In genomic region chr1:7915826-7916225, GRCh38 we compare ENCODE assay signal across 15 cellular contexts. TPM values are rescaled to one million over a fixed set of nuclear protein-coding genes. Genes with fewer than 3 reads are reported as not detected.
DNase-seq lines count a peak whose midpoint lies in the region; ATAC-seq and TF ChIP-seq lines count a peak whose summit lies in the region.
"Had no signal": no experiment of that assay in that cellular context is flagged by ENCODE, and none has a peak within 500 bp of the region (broad histone marks: within the 10 kb centered on the region; RNA-seq: fewer than 3 reads in every experiment).

No MANE protein-coding gene starts in this region.

- H3K27ac Mint-ChIP-seq in CD4-positive, alpha-beta T cell = no peak overlapping the region
- no peak overlapping the region for H3K27ac Mint-ChIP-seq in chondrocyte (ENCODE audit: unreplicated experiment)
- H3K27ac Mint-ChIP-seq: activated B cell treated with CpG ODN at 0.5 μM for 24 hours; stimulated activated naive B cell treated with anti-CD40 and anti-IgM and Interleukin-4, amounts not matched to agents 10 μg/mL and 1 μg/mL and 100 μg/mL, for 72 hours had no signal

- CTCF ChIA-PET in CD4-positive, alpha-beta T cell (lab: Charles Lee) = no interaction called here

- H3K36me3 Mint-ChIP-seq in CD4-positive, alpha-beta T cell (ENCODE audit: low read depth) = no peaks in the 10 kb centered on the region
- no peaks in the 10 kb centered on the region for H3K36me3 Mint-ChIP-seq in chondrocyte (ENCODE audit: low read depth)

- TF ChIP-seq CTCF in CD4-positive, alpha-beta T cell (IDR thresholded peaks at IDR 0.05) = no peak
- no peak for TF ChIP-seq CTCF in chondrocyte (IDR thresholded peaks at IDR 0.05)

- no peaks in the 10 kb centered on the region for H3K9me3 ChIP-seq in CD4-positive, alpha-beta T cell (ENCODE audit: control insufficient read depth, low read length)
- H3K9me3 ChIP-seq: uterus had no signal

- intact Hi-C loops in CD4-positive, alpha-beta T cell (cut with DNase I, micrococcal nuclease) = no loop called here

- ATAC-seq in CD4-positive, alpha-beta T cell (ENCODE audit: poor library complexity) = no peak
- ATAC-seq: left ventricle myocardium superior; stimulated activated naive B cell treated with anti-CD40 and anti-IgM and Interleukin-4, amounts not matched to agents 10 μg/mL and 1 μg/mL and 100 μg/mL, for 72 hours had no signal

- no peaks in the 10 kb centered on the region for H3K9me3 Mint-ChIP-seq in CD4-positive, alpha-beta T cell
- H3K9me3 Mint-ChIP-seq in chondrocyte (ENCODE audit: low read depth) = no peaks in the 10 kb centered on the region
- H3K9me3 Mint-ChIP-seq: activated B cell treated with CpG ODN at 0.5 μM for 24 hours; stimulated activated naive B cell treated with anti-CD40 and anti-IgM and Interleukin-4, amounts not matched to agents 10 μg/mL and 1 μg/mL and 100 μg/mL, for 72 hours had no signal

- DNase-seq in activated effector memory CD4-positive, alpha-beta T cell treated with anti-CD3 and anti-CD28 coated beads, Interleukin-2, amount 50 U/mL, for 16 hours = peak; percentile 73
- no peak for DNase-seq in activated effector memory CD4-positive, alpha-beta T cell treated with Interleukin-2 at 50 U/mL for 16 hours
- DNase-seq in activated T-cell treated with anti-CD3 and anti-CD28 coated beads for 1 hour (ENCODE audit: low read depth) (peak; percentile 20), chondrocyte (ENCODE audit: low spot score) (no peak), hepatic stellate cell (ENCODE audit: low spot score) (no peak)
- peak; percentile 14 for DNase-seq in effector CD8-positive, alpha-beta T cell (lab: John Stamatoyannopoulos, UW)
- DNase-seq in stimulated activated CD8-positive, alpha-beta memory T cell treated with anti-CD3 and anti-CD28 coated beads, Interleukin-4, amount 100 ng/mL, for 48 hours = peak; percentile 64
- no peak for DNase-seq in CD4-positive, alpha-beta T cell
- DNase-seq: activated B cell treated with CpG ODN at 0.5 μM for 24 hours; cerebellar nuclear complex; left ventricle myocardium superior; NCI-H1092; NCI-H2171 treated with DMSO at 0.1 percent for 48 hours; stimulated activated naive B cell treated with anti-CD40 and anti-IgM and Interleukin-4, amounts not matched to agents 10 μg/mL and 1 μg/mL and 100 μg/mL, for 72 hours; uterus had no signal

- POLR2A ChIA-PET in CD4-positive, alpha-beta T cell (lab: Charles Lee) = no interaction called here

- H3K4me3 Mint-ChIP-seq in CD4-positive, alpha-beta T cell = no peak overlapping the region
- H3K4me3 Mint-ChIP-seq in chondrocyte (ENCODE audit: unreplicated experiment) = no peak overlapping the region
- H3K4me3 Mint-ChIP-seq: activated B cell treated with CpG ODN at 0.5 μM for 24 hours; stimulated activated naive B cell treated with anti-CD40 and anti-IgM and Interleukin-4, amounts not matched to agents 10 μg/mL and 1 μg/mL and 100 μg/mL, for 72 hours had no signal

- H3K27me3 Mint-ChIP-seq in CD4-positive, alpha-beta T cell = no peaks in the 10 kb centered on the region
- H3K27me3 Mint-ChIP-seq in chondrocyte (ENCODE audit: low read depth) = peaks cover 19% of the 10 kb centered on the region

- peaks cover 9% of the 10 kb centered on the region for H3K4me1 Mint-ChIP-seq in CD4-positive, alpha-beta T cell (ENCODE audit: low read depth)
- peaks cover 6% of the 10 kb centered on the region for H3K4me1 Mint-ChIP-seq in chondrocyte (ENCODE audit: low read depth)

- H3K27me3 ChIP-seq in CD4-positive, alpha-beta T cell (ENCODE audit: control insufficient read depth, insufficient read depth, low read length) = no peaks in the 10 kb centered on the region
- H3K27me3 ChIP-seq: uterus had no signal

- H3K27ac ChIP-seq in CD4-positive, alpha-beta T cell (ENCODE audit: low read depth, low read length) = no peak overlapping the region
- H3K27ac ChIP-seq: uterus had no signal

RNA-seq across cellular contexts. Expression of gene TNFRSF9, which starts 24.8 kb away (rescaled TPM):
- total RNA-seq in CD4-positive, alpha-beta T cell = under 1 TPM; 0.52 to 0.84 TPM
- total RNA-seq in chondrocyte = 0.07 TPM in 1 of 3 replicates, not detected in the others
- total RNA-seq: left ventricle myocardium superior, uterus had no signal

RNA-seq across cellular contexts. Expression of gene PARK7, which starts 45.7 kb away (rescaled TPM):
- total RNA-seq in CD4-positive, alpha-beta T cell = 10 to 100 TPM; 57.7 to 62.4 TPM
- 250 to 288 TPM (median 254 TPM) in 3 replicates for total RNA-seq in chondrocyte

Comparison
In these comparisons a context has a peak if more than half of its experiments do, and no peak if none do; other contexts are left out.
1. DNase-seq: peak in activated effector memory CD4-positive, alpha-beta T cell treated with anti-CD3 and anti-CD28 coated beads, Interleukin-2, amount 50 U/mL, for 16 hours (single experiment), activated T-cell treated with anti-CD3 and anti-CD28 coated beads for 1 hour (single experiment), effector CD8-positive, alpha-beta T cell (single experiment) and stimulated activated CD8-positive, alpha-beta memory T cell treated with anti-CD3 and anti-CD28 coated beads, Interleukin-4, amount 100 ng/mL, for 48 hours (single experiment); none in activated effector memory CD4-positive, alpha-beta T cell treated with Interleukin-2 at 50 U/mL for 16 hours (single experiment), CD4-positive, alpha-beta T cell (0 of 10), chondrocyte (single experiment) and hepatic stellate cell (single experiment).